ENCODE assay signal across 7 cellular contexts in genomic region chr16:9090101-9090959, GRCh38. TPM values are rescaled to one million over a fixed set of nuclear protein-coding genes. Genes with fewer than 3 reads are reported as not detected.
DNase-seq lines count a peak whose midpoint lies in the region; ATAC-seq, FAIRE-seq and TF ChIP-seq lines count a peak whose summit lies in the region.

No MANE protein-coding gene starts in this region.

- peak overlapping the region; percentile 96 for H3K4me2 ChIP-seq in HepG2 (ENCODE audit: low read depth, low read length)

- peaks cover 43% of the 10 kb centered on the region for H3K4me1 Mint-ChIP-seq in activated B cell treated with CpG ODN at 0.5 μM for 24 hours

- peak overlapping the region; percentile 90 for H3K9ac ChIP-seq in HepG2 (ENCODE audit: insufficient read depth, low read depth, low read length)

- H3K4me3 Mint-ChIP-seq in activated B cell treated with CpG ODN at 0.5 μM for 24 hours = peak overlapping the region; percentile 88

- ATAC-seq in HG03060 (IDR thresholded peaks at IDR 0.05; ENCODE audit: low read depth, unreplicated experiment) (peak; percentile 2), activated B cell treated with CpG ODN at 0.5 μM for 24 hours (ENCODE audit: low read depth) (no peak), HepG2 (no peak), HG03135 (IDR thresholded peaks at IDR 0.05; ENCODE audit: unreplicated experiment) (no peak), HG02981 (IDR thresholded peaks at IDR 0.05; ENCODE audit: unreplicated experiment) (no peak)

- no peaks in the 10 kb centered on the region for H3K27me3 Mint-ChIP-seq in activated B cell treated with CpG ODN at 0.5 μM for 24 hours

- BruUV-seq in HepG2 (replicated peaks; lab: Mats Ljungman, UMichigan) = TSS peak; percentile 97

- no peak for TF ChIP-seq RAD21 in HepG2 (CRISPR knock-in tag; IDR thresholded peaks at IDR 0.05)

- H2AFZ ChIP-seq in HepG2 (ENCODE audit: low read length) = no peak overlapping the region

- intact Hi-C loops in activated B cell treated with CpG ODN at 0.5 μM for 24 hours (cut with micrococcal nuclease) (loop anchor here (2.0 to 5.0 kb wide), 6 partner anchors 34 to 1782 kb away; no protein-coding TSS in a partner anchor), HepG2 (cut with micrococcal nuclease; ENCODE audit: unreplicated experiment) (loop anchor here (2.0 to 10.0 kb wide), 7 partner anchors 22 to 416 kb away; partner anchors contain the start of genes ABAT, CARHSP1 and LITAFD)

- H3K27me3 ChIP-seq in HepG2 (ENCODE audit: control insufficient read depth in 1 of 2, insufficient read depth in 2 of 2, low read length in 2 of 2) = no peaks in the 10 kb centered on the region; a peak in 1 of 5 replicates

- peak overlapping the region; percentile 77 for H3K27ac ChIP-seq in HepG2 (ENCODE audit: extremely low read length, insufficient read depth, low read length)

- peaks cover 27% of the 10 kb centered on the region for H4K20me1 ChIP-seq in HepG2 (ENCODE audit: insufficient read depth, low read length)

- H3K36me3 ChIP-seq in HepG2 (replicated peaks in 1 of 2; ENCODE audit: control insufficient read depth in 1 of 2, insufficient read depth in 2 of 2, low read length in 2 of 2) = peaks cover 3 to 14% of the 10 kb centered on the region in 2 experiments; a peak in 3 of 5 replicates

- H3K9me3 ChIP-seq in HepG2 (ENCODE audit: low read length) = no peaks in the 10 kb centered on the region

- DNase-seq in activated B cell treated with CpG ODN at 0.5 μM for 24 hours (peak; percentile 58), choroid plexus epithelial cell (ENCODE audit: low read depth) (no peak), HepG2 (ENCODE audit: low spot score) (no peak)
- DNase-seq in stimulated activated CD4-positive, alpha-beta T cell treated with anti-CD3 and anti-CD28 coated beads, Interleukin-4, amount 100 ng/mL, for 48 hours (ENCODE audit: low read depth in 2 of 2) = peak; percentile 41 to 44

- no peak for FAIRE-seq in HepG2 (lab: Jason Lieb, UNC)

- in situ Hi-C loops in HepG2 (cut with HindIII; ENCODE audit: extremely low pct_ligation_motif_present, low pct_unique_long_range_greater_than_20kb) = no loop called here

- no peak for TF ChIP-seq CTCF in activated B cell treated with CpG ODN at 0.5 μM for 24 hours (IDR thresholded peaks at IDR 0.05)
- TF ChIP-seq CTCF in choroid plexus epithelial cell (conservative IDR thresholded peaks at IDR 0.05; ENCODE audit: low read depth, low read length) = no peak
- no peak for TF ChIP-seq CTCF in HepG2 (CRISPR knock-in tag; IDR thresholded peaks at IDR 0.05)

- peaks cover 24% of the 10 kb centered on the region for H3K36me3 Mint-ChIP-seq in activated B cell treated with CpG ODN at 0.5 μM for 24 hours (ENCODE audit: low read depth)

- TF ChIP-seq EP300 in HepG2 (IDR thresholded peaks at IDR 0.05; ENCODE audit: low read depth in 2 of 2, low read length in 2 of 2) (no peak), HepG2 (CRISPR knock-in tag; IDR thresholded peaks at IDR 0.05; ENCODE audit: borderline replicate concordance) (no peak)

- POLR2A ChIA-PET in activated B cell treated with CpG ODN at 0.5 μM for 24 hours (lab: Charles Lee) = interaction anchor here (0.7 to 4.5 kb wide), 22 partner anchors 11 to 1789 kb away, joined by 3 to 145 read pairs (median 10); partner anchors contain the start of genes CARHSP1, METTL22 and USP7
- POLR2A ChIA-PET in HepG2 (lab: Yijun Ruan, JAX) = interaction anchor here (0.8 to 3.2 kb wide), 33 partner anchors 11 to 1654 kb away, joined by 3 to 96 read pairs (median 6); partner anchors contain the start of genes ATF7IP2, CARHSP1, NUBP1 and USP7

- peaks cover 37% of the 10 kb centered on the region for H3K79me2 ChIP-seq in HepG2 (ENCODE audit: insufficient read depth, low read length)

- CTCF ChIA-PET in activated B cell treated with CpG ODN at 0.5 μM for 24 hours (lab: Charles Lee) = interaction anchor here (0.8 to 1.3 kb wide), 3 partner anchors 11 to 199 kb away, joined by 3 to 7 read pairs (median 4); no protein-coding TSS in a partner anchor
- CTCF ChIA-PET in HepG2 (lab: Yijun Ruan, JAX; ENCODE audit: low intra/inter-chr PET ratio, low total read pairs) = no interaction called here

- WGBS in HepG2 (ENCODE audit: low lambda C conversion rate) = 82% methylated on average over 85 of the region's 85 CpGs

- H3K9me3 Mint-ChIP-seq in activated B cell treated with CpG ODN at 0.5 μM for 24 hours = no peaks in the 10 kb centered on the region

- peak overlapping the region; percentile 95 for H3K27ac Mint-ChIP-seq in activated B cell treated with CpG ODN at 0.5 μM for 24 hours

- H3K4me1 ChIP-seq in HepG2 (ENCODE audit: insufficient read depth, low read length) = peaks cover 55% of the 10 kb centered on the region

- no peak for TF ChIP-seq POLR2A in HepG2 (IDR thresholded peaks at IDR 0.05; ENCODE audit: insufficient read depth in 1 of 2, low read depth in 2 of 2, low read length in 2 of 2)

- peak overlapping the region; percentile 71 for H3K4me3 ChIP-seq in choroid plexus epithelial cell (ENCODE audit: low read depth, low read length)
- peak overlapping the region; percentile 78 to 87 (median 81); a peak in 5 of 6 replicates for H3K4me3 ChIP-seq in HepG2 (replicated peaks in 1 of 3; ENCODE audit: insufficient read depth in 1 of 3, low read depth in 2 of 3, low read length in 3 of 3)

TF ChIP-seq in HepG2, 621 proteins besides CTCF, POLR2A, EP300 and RAD21 (continues in another document):
- TF ChIP-seq ZNF34 (CRISPR knock-in tag; IDR thresholded peaks at IDR 0.05; ENCODE audit: borderline replicate concordance) = peak; percentile 0; the same call in 1 of the 2 replicates
- no peak for TF ChIP-seq ZNF292 (CRISPR knock-in tag; IDR thresholded peaks at IDR 0.05; ENCODE audit: borderline replicate concordance, low read depth)
- 0 out of 2 replicates have a peak, but pooled peaks have one; percentile 17 for TF ChIP-seq ZBTB20 (CRISPR knock-in tag; IDR thresholded peaks at IDR 0.05; ENCODE audit: borderline replicate concordance, low read depth)
- no peak for TF ChIP-seq ARNT2 (CRISPR knock-in tag; IDR thresholded peaks at IDR 0.05; ENCODE audit: low read depth)
- peak; percentile 45; the same call in 1 of the 2 replicates for TF ChIP-seq HOXA3 (CRISPR knock-in tag; IDR thresholded peaks at IDR 0.05)

RNA-seq across cellular contexts. Expression of gene HAPSTR1, which starts 1.1 kb away (rescaled TPM):
- 77.0 and 85.6 TPM in 2 replicates for total RNA-seq in activated B cell treated with CpG ODN at 0.5 μM for 24 hours
- total RNA-seq in HepG2 (2016; rRNA removed; fragmentation: Illumina TruSeq; extraction: Trizol) = 83.2 and 98.4 TPM in 2 replicates
- total RNA-seq in HepG2 (2016; cell fraction: cytosol; rRNA removed; fragmentation: Illumina TruSeq; extraction: Trizol; ENCODE audit: low read depth) = 7.8 and 8.2 TPM in 2 replicates
- 84.4 and 87.6 TPM in 2 replicates for total RNA-seq in HepG2 (2016; cell fraction: insoluble cytoplasmic fraction; rRNA removed; fragmentation: Illumina TruSeq; extraction: Trizol)
- total RNA-seq in HepG2 (2016; cell fraction: membrane; rRNA removed; fragmentation: Illumina TruSeq; extraction: Trizol) = 37.9 and 42.3 TPM in 2 replicates
- total RNA-seq in HepG2 (2016; cell fraction: nucleus; rRNA removed; fragmentation: Illumina TruSeq; extraction: Trizol) = 61.0 and 71.2 TPM in 2 replicates
- polyA plus RNA-seq in HepG2 (2011; rRNA removed) = 23.6 and 25.2 TPM in 2 replicates
- polyA plus RNA-seq in HepG2 (2011; cell fraction: cytosol; rRNA removed) = 10.9 and 17.5 TPM in 2 replicates
- 18.7 and 24.1 TPM in 2 replicates for polyA plus RNA-seq in HepG2 (2011; cell fraction: nucleus; rRNA removed)
- 23.7 and 25.0 TPM in 2 replicates for polyA plus RNA-seq in HepG2 (2012)
- 2.8 and 3.6 TPM in 2 replicates for polyA plus RNA-seq in HepG2 (2016; cell fraction: cytosol; fragmentation: Illumina TruSeq; extraction: Trizol; ENCODE audit: low read depth)
- 37.1 and 37.6 TPM in 2 replicates for polyA plus RNA-seq in HepG2 (2016; cell fraction: insoluble cytoplasmic fraction; fragmentation: Illumina TruSeq; extraction: Trizol; ENCODE audit: low read depth)
- 13.0 and 13.5 TPM in 2 replicates for polyA plus RNA-seq in HepG2 (2016; cell fraction: membrane; fragmentation: Illumina TruSeq; extraction: Trizol; ENCODE audit: low read depth)
- 44.6 and 47.8 TPM in 2 replicates for polyA plus RNA-seq in HepG2 (2016; cell fraction: nucleus; fragmentation: Illumina TruSeq; extraction: Trizol; ENCODE audit: insufficient read depth, low read depth)
- 32.6 and 37.5 TPM in 2 replicates for polyA minus RNA-seq in HepG2 (2011; rRNA and poly(A)+ RNA removed; ENCODE audit: low replicate concordance)
- polyA minus RNA-seq in HepG2 (2011; cell fraction: cytosol; rRNA and poly(A)+ RNA removed) = 34.0 and 41.8 TPM in 2 replicates
- 81.2 and 89.8 TPM in 2 replicates for polyA minus RNA-seq in HepG2 (2011; cell fraction: nucleus; rRNA and poly(A)+ RNA removed)

Comparison
In these comparisons a context has a peak if more than half of its experiments do, and no peak if none do; other contexts are left out.
1. DNase-seq: peak in activated B cell treated with CpG ODN at 0.5 μM for 24 hours (single experiment) and stimulated activated CD4-positive, alpha-beta T cell treated with anti-CD3 and anti-CD28 coated beads, Interleukin-4, amount 100 ng/mL, for 48 hours (2 of 2); none in choroid plexus epithelial cell (single experiment) and HepG2 (single experiment).